ENCODE assay signal across 28 cellular contexts in genomic region chr11:115406404-115406803, GRCh38.
"Had no signal": no experiment of that assay in that cellular context is flagged by ENCODE, and none has a peak within 500 bp of the region (broad histone marks: within the 10 kb centered on the region; RNA-seq: fewer than 3 reads in every experiment).

No MANE protein-coding gene starts in this region.

- H3K36me3 ChIP-seq: left ventricle myocardium inferior, neural progenitor cell, neutrophil, ovary, prostate gland, sigmoid colon, tibial nerve, uterus had no signal

- ATAC-seq: natural killer cell; right cardiac atrium; stimulated activated memory B cell treated with anti-CD40 and anti-IgM and Interleukin-4, amounts not matched to agents 10 μg/mL and 1 μg/mL and 100 μg/mL, for 72 hours; stimulated activated naive CD8-positive, alpha-beta T cell treated with anti-CD3 and anti-CD28 coated beads, Interleukin-15, amount 100 ng/mL, for 72 hours had no signal

- H3K4me3 ChIP-seq: left ventricle myocardium inferior, lung, neural progenitor cell, ovary, prostate gland, sigmoid colon, smooth muscle cell, tibial nerve, uterus had no signal

- H3K4me1 ChIP-seq: prostate gland had no signal

- H3K27ac ChIP-seq: left ventricle myocardium inferior, neural progenitor cell, neutrophil, ovary, prostate gland, sigmoid colon, tibial nerve, uterus had no signal

- DNase-seq: hypothalamus; immature natural killer cell; left ventricle myocardium inferior; mesendoderm; naive B cell; natural killer cell; nephron progenitor cell; occipital lobe; ovary; posterior cingulate gyrus; retina; right cardiac atrium; sigmoid colon; stimulated activated CD4-positive, alpha-beta T cell treated with anti-CD3 and anti-CD28 coated beads, Interleukin-1b, Interleukin-23, amount 100 ng/mL, for 48 hours; stimulated activated CD4-positive, alpha-beta T cell treated with anti-CD3 and anti-CD28 coated beads, Interleukin-2, amount 100 ng/mL, for 48 hours; stimulated activated CD4-positive, alpha-beta T cell treated with anti-CD3 and anti-CD28 coated beads, Interleukin-4, amount 100 ng/mL, for 4 hours; stimulated activated CD8-positive, alpha-beta memory T cell treated with anti-CD3 and anti-CD28 coated beads, Interleukin-4, amount 100 ng/mL, for 48 hours; stimulated activated naive CD4-positive, alpha-beta T cell treated with Interleukin-2 at 50 U/mL for 16 hours; stimulated activated naive CD8-positive, alpha-beta T cell treated with anti-CD3 and anti-CD28 coated beads, Interleukin-15, amount 100 ng/mL, for 72 hours; substantia nigra; uterus had no signal

- H3K9me3 ChIP-seq: left ventricle myocardium inferior, neutrophil, ovary, prostate gland, sigmoid colon, tibial nerve, uterus had no signal

- H3K9ac ChIP-seq: neural progenitor cell had no signal
